9 cellular contexts compared by ENCODE assay signal in the genomic region with DNA sequence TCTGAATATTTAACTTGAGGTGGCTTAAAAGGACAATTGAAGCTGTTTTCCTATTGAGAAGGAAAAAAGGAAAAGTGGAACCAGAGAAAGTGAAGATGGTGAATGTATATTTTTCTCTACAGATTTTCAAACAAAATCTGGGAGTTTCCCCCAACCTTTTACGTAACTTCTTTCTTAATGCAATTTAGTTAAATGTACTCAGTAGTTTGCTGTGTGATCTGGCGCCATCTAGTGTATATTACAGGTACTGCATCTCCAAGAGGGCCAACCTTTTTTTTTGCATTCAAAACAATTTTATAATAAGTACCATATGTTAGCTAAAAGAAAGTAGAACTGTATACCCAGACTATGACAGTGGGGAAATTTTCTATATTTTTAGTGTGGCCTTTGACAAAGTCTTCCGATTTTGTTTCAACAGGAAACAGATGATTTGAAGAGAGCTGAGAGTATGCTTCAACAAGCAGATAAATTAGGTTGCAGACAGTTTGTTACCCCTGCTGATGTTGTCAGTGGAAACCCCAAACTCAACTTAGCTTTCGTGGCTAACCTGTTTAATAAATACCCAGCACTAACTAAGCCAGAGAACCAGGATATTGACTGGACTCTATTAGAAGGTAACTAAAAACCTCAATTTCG.
A peak's percentile ranks its signal among the peaks of the same experiment; 100 is the strongest.
DNase-seq lines count a peak whose midpoint lies in the region; ATAC-seq and TF ChIP-seq lines count a peak whose summit lies in the region.
"Had no signal": no experiment of that assay in that cellular context is flagged by ENCODE, and none has a peak within 500 bp of the region (broad histone marks: within the 10 kb centered on the region; RNA-seq: fewer than 3 reads in every experiment).

No MANE protein-coding gene starts in this region.

- intact Hi-C loops in activated CD4-positive, alpha-beta memory T cell treated with anti-CD3 and anti-CD28 coated beads for 36 hours (cut with micrococcal nuclease): loop anchor here (1.0 to 10.0 kb wide), 2 partner anchors 313 to 418 kb away; no protein-coding TSS in a partner anchor

- peaks cover 2% of the 10 kb centered on the region for H3K27me3 Mint-ChIP-seq in activated CD4-positive, alpha-beta memory T cell treated with anti-CD3 and anti-CD28 coated beads for 36 hours

- DNase-seq in BJ (ENCODE audit: low read depth) (peak; percentile 39), NCI-H1694 treated with DMSO at 0.1 percent for 48 hours (lab: John Stamatoyannopoulos, UW) (peak; percentile 20), foreskin melanocyte (peak; percentile 28), retina (peak; percentile 62)
- peak; percentile 14 for DNase-seq in activated CD4-positive, alpha-beta memory T cell treated with anti-CD3 and anti-CD28 coated beads for 36 hours

- H3K4me3 Mint-ChIP-seq in activated CD4-positive, alpha-beta memory T cell treated with anti-CD3 and anti-CD28 coated beads for 36 hours: no peak overlapping the region
- H3K4me3 Mint-ChIP-seq: T-helper 1 cell treated with Interleukin-12 subunit alpha and Interleukin-12 subunit beta and Interleukin-4 antibody, amounts not matched to agents 30 μg/mL and 1 μg/mL, for 36 hours had no signal

- no peaks in the 10 kb centered on the region for H3K27me3 ChIP-seq in BJ (ENCODE audit: control insufficient read depth, insufficient read depth, low read length)

- TF ChIP-seq CTCF in BJ (IDR thresholded peaks at IDR 0.05; ENCODE audit: insufficient read depth, low read depth, low read length) (peak; percentile 66), GM12872 (IDR thresholded peaks at IDR 0.05; ENCODE audit: insufficient read depth, low read depth, low read length) (peak; percentile 67)

- no peak overlapping the region for H3K4me3 ChIP-seq in BJ (ENCODE audit: low read depth, low read length)

- no peaks in the 10 kb centered on the region for H3K4me1 Mint-ChIP-seq in activated CD4-positive, alpha-beta memory T cell treated with anti-CD3 and anti-CD28 coated beads for 36 hours (ENCODE audit: low read depth)

- ATAC-seq in HG03378 (IDR thresholded peaks at IDR 0.05; ENCODE audit: unreplicated experiment) (no peak), HG02938 (IDR thresholded peaks at IDR 0.05; ENCODE audit: unreplicated experiment) (no peak)

- H3K9me3 Mint-ChIP-seq in activated CD4-positive, alpha-beta memory T cell treated with anti-CD3 and anti-CD28 coated beads for 36 hours: no peaks in the 10 kb centered on the region
- H3K9me3 Mint-ChIP-seq: T-helper 1 cell treated with Interleukin-12 subunit alpha and Interleukin-12 subunit beta and Interleukin-4 antibody, amounts not matched to agents 30 μg/mL and 1 μg/mL, for 36 hours had no signal

- CTCF ChIA-PET in BJ (lab: Yijun Ruan, JAX): interaction anchor here (0.7 to 3.6 kb wide), 12 partner anchors 9 to 323 kb away, joined by 3 to 20 read pairs (median 4); no protein-coding TSS in a partner anchor
- CTCF ChIA-PET in activated CD4-positive, alpha-beta memory T cell treated with anti-CD3 and anti-CD28 coated beads for 36 hours (lab: Charles Lee): interaction anchor here (0.7 to 2.4 kb wide), 7 partner anchors 8 to 326 kb away, joined by 3 to 27 read pairs (median 4); no protein-coding TSS in a partner anchor

- POLR2A ChIA-PET in BJ (lab: Charles Lee): interaction anchor here (0.6 kb wide), 1 partner anchor 313 kb away, joined by 7 read pairs; no protein-coding TSS in a partner anchor
- POLR2A ChIA-PET in activated CD4-positive, alpha-beta memory T cell treated with anti-CD3 and anti-CD28 coated beads for 36 hours (lab: Charles Lee): no interaction called here

- no peak overlapping the region for H3K27ac Mint-ChIP-seq in activated CD4-positive, alpha-beta memory T cell treated with anti-CD3 and anti-CD28 coated beads for 36 hours
- H3K27ac Mint-ChIP-seq: T-helper 1 cell treated with Interleukin-12 subunit alpha and Interleukin-12 subunit beta and Interleukin-4 antibody, amounts not matched to agents 30 μg/mL and 1 μg/mL, for 36 hours had no signal

- no peaks in the 10 kb centered on the region for H3K36me3 Mint-ChIP-seq in activated CD4-positive, alpha-beta memory T cell treated with anti-CD3 and anti-CD28 coated beads for 36 hours

- H3K36me3 ChIP-seq in BJ (ENCODE audit: control insufficient read depth, insufficient read depth, low read length): peaks cover 2% of the 10 kb centered on the region; the same call in 1 of the 2 replicates
